13 cellular contexts compared by ENCODE assay signal in the genomic region with DNA sequence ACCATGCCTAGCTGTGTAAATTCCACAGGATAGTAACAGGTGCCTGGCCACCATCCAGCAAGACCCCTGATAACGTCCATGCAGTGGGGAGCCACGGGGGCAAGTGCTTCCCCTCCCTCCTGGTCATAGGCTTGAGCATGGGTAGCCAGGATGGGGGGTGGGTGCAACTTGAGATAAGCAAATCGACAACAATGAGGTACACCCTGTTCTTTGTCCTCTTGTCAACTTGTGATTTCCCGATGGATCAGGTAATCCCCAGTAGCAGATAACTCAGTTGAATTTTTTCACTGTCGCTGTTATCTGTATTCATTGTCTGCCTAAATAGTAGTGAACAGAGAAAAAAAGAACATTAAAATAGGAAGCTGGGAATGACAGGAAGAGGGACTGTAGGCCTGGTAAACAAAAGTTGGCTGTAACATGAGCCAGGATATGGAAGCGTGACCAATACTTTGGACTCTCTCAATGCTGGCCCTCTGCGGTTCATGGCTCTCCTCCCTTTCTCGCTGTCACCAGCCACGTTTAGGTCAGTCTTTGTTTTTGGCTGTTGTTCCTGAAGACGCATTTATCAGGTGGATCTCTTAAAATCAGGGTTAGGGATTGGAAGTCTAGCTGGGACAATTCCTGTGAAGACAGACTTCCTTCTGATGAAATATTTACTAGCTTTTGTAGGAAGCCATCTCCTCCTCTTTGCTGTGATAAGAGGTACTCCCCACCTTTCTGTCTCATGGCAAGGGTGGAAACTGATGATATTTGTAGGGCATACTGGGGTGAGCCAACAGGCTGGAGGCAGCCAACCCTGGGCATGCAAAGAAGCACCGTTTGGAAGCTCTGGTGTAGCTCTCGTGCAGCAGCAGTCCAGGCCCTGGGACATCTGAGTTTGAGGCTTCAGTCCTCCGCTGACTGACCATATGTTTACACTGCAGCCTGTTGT. TPM values are rescaled to one million over a fixed set of nuclear protein-coding genes. Genes with fewer than 3 reads are reported as not detected.
DNase-seq lines count a peak whose midpoint lies in the region; ATAC-seq and TF ChIP-seq lines count a peak whose summit lies in the region.
"Had no signal": no experiment of that assay in that cellular context is flagged by ENCODE, and none has a peak within 500 bp of the region (broad histone marks: within the 10 kb centered on the region; RNA-seq: fewer than 3 reads in every experiment).

No MANE protein-coding gene starts in this region.

- peak; percentile 83 for ATAC-seq in Right ventricle myocardium superior (ENCODE audit: poor library complexity)
- no peak for ATAC-seq in GM21576 (IDR thresholded peaks at IDR 0.05; ENCODE audit: unreplicated experiment)
- ATAC-seq: left colon had no signal

- DNase-seq in DMS79 treated with DMSO at 0.1 percent for 48 hours (lab: John Stamatoyannopoulos, UW): peak; percentile 52
- peak; percentile 39 for DNase-seq in NCI-H2196 (lab: John Stamatoyannopoulos, UW; ENCODE audit: unreplicated experiment)
- no peak for DNase-seq in Right ventricle myocardium superior
- DNase-seq in NCI-H1105 treated with DMSO at 0.1 percent for 48 hours (lab: John Stamatoyannopoulos, UW): no peak
- no peak for DNase-seq in activated CD4-positive, CD25-positive, alpha-beta regulatory T cell treated with anti-CD3 and anti-CD28 coated beads, Interleukin-2, amount 50 U/mL, for 72 hours
- no peak for DNase-seq in stimulated activated CD4-positive, alpha-beta T cell treated with anti-CD3 and anti-CD28 coated beads, Interleukin-4, amount 100 ng/mL, for 24 hours
- DNase-seq: left colon; NCI-H69; stimulated activated CD4-positive, alpha-beta T cell treated with anti-CD3 and anti-CD28 coated beads, Interleukin-1b, Interleukin-23, amount 100 ng/mL, for 48 hours; T-helper 9 cell had no signal

- H2AFZ ChIP-seq in parathyroid adenoma: peak overlapping the region; percentile 77

- intact Hi-C loops in Right ventricle myocardium superior (cut with DNase I): no loop called here

- H3K9me3 ChIP-seq in parathyroid adenoma (ENCODE audit: control insufficient read depth, low read length): no peaks in the 10 kb centered on the region
- H3K9me3 ChIP-seq: HAP-1 had no signal

- H3K9ac ChIP-seq in parathyroid adenoma: no peak overlapping the region

- H3K4me3 ChIP-seq in parathyroid adenoma (ENCODE audit: low read depth, low read length): no peak overlapping the region
- H3K4me3 ChIP-seq: HAP-1 had no signal

- H3K4me1 ChIP-seq in parathyroid adenoma: peaks cover 43% of the 10 kb centered on the region

- no peak overlapping the region for H3K4me2 ChIP-seq in parathyroid adenoma (ENCODE audit: low read length)

- H3K27ac ChIP-seq in parathyroid adenoma: peak overlapping the region; percentile 89

- H3K36me3 ChIP-seq in parathyroid adenoma (ENCODE audit: control insufficient read depth, insufficient read depth, low read length): no peaks in the 10 kb centered on the region
- H3K36me3 ChIP-seq: HAP-1 had no signal

- no peak for TF ChIP-seq CTCF in parathyroid adenoma (IDR thresholded peaks at IDR 0.05)

- H3K27me3 ChIP-seq in parathyroid adenoma (ENCODE audit: control insufficient read depth, insufficient read depth, low read length): no peaks in the 10 kb centered on the region

- H3K79me2 ChIP-seq in parathyroid adenoma: peaks cover 9% of the 10 kb centered on the region

RNA-seq across cellular contexts. Expression of gene TCF7L1, which starts 42.4 kb away (rescaled TPM):
- total RNA-seq in Right ventricle myocardium superior: 9.3 TPM

Comparison
In these comparisons a context has a peak if more than half of its experiments do, and no peak if none do; other contexts are left out.
1. DNase-seq: peak in DMS79 treated with DMSO at 0.1 percent for 48 hours (single experiment) and NCI-H2196 (single experiment); none in Right ventricle myocardium superior (single experiment), NCI-H1105 treated with DMSO at 0.1 percent for 48 hours (single experiment), activated CD4-positive, CD25-positive, alpha-beta regulatory T cell treated with anti-CD3 and anti-CD28 coated beads, Interleukin-2, amount 50 U/mL, for 72 hours (single experiment) and stimulated activated CD4-positive, alpha-beta T cell treated with anti-CD3 and anti-CD28 coated beads, Interleukin-4, amount 100 ng/mL, for 24 hours (single experiment).